ENCODE assay signal across 13 cellular contexts in the genomic region with DNA sequence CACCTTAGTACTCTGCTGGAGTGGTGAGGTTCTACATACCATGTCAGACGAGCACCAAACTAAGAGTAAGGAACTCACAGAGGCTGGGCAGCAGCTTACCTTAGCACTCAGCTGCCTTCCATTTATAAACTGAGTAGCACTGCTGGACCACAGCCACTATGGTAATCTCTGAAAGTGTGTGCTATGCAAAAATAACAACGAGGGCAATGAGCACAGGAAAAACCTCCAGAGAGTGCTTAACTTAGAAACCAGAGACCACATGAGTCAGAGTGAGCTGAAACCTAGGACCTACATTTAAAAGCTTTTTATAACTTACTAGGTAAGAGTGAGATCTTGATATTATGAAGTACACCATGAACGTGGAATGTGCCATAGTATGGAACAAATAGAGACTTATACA. TPM values are rescaled to one million over a fixed set of nuclear protein-coding genes. Genes with fewer than 3 reads are reported as not detected.
DNase-seq lines count a peak whose midpoint lies in the region; ATAC-seq and TF ChIP-seq lines count a peak whose summit lies in the region.
"Had no signal": no experiment of that assay in that cellular context is flagged by ENCODE, and none has a peak within 500 bp of the region (broad histone marks: within the 10 kb centered on the region; RNA-seq: fewer than 3 reads in every experiment).

No MANE protein-coding gene starts in this region.

- H3K4me3 ChIP-seq in MG63 = no peak overlapping the region
- no peak overlapping the region for H3K4me3 ChIP-seq in CD4-positive, alpha-beta memory T cell (ENCODE audit: low read length in 2 of 2)
- H3K4me3 ChIP-seq in colonic mucosa = no peak overlapping the region
- H3K4me3 ChIP-seq: HAP-1, tibial nerve had no signal

- ATAC-seq in GM18870 (IDR thresholded peaks at IDR 0.05; ENCODE audit: unreplicated experiment) = peak; percentile 98
- ATAC-seq in HG02588 (IDR thresholded peaks at IDR 0.05; ENCODE audit: unreplicated experiment) = peak; percentile 99

- H3K9me3 Mint-ChIP-seq in CD4-positive, alpha-beta memory T cell = no peaks in the 10 kb centered on the region
- H3K9me3 Mint-ChIP-seq: natural killer cell treated with Interleukin-12 subunit alpha and Interleukin-12 subunit beta and Interleukin-15 and Interleukin-18, amount 100 ng/mL, for 72 hours had no signal

- POLR2A ChIA-PET in CD4-positive, alpha-beta memory T cell (lab: Charles Lee; ENCODE audit: partially characterized antibody) = interaction anchor here (0.9 to 1.1 kb wide), 2 partner anchors 11 to 18 kb away, joined by 3 read pairs; no protein-coding TSS in a partner anchor

- no peaks in the 10 kb centered on the region for H3K27me3 Mint-ChIP-seq in CD4-positive, alpha-beta memory T cell
- H3K27me3 Mint-ChIP-seq: natural killer cell treated with Interleukin-12 subunit alpha and Interleukin-12 subunit beta and Interleukin-15 and Interleukin-18, amount 100 ng/mL, for 72 hours had no signal

- peak overlapping the region in 2 of 7 donors; percentile 2 to 21 for H3K27ac Mint-ChIP-seq in CD4-positive, alpha-beta memory T cell
- H3K27ac Mint-ChIP-seq: natural killer cell treated with Interleukin-12 subunit alpha and Interleukin-12 subunit beta and Interleukin-15 and Interleukin-18, amount 100 ng/mL, for 72 hours had no signal

- intact Hi-C loops in CD4-positive, alpha-beta memory T cell (cut with micrococcal nuclease) = no loop called here
- intact Hi-C loops in colonic mucosa (cut with DNase I) = no loop called here

- no peak overlapping the region for H3K27ac ChIP-seq in CD4-positive, alpha-beta memory T cell (ENCODE audit: low read depth, low read length)
- no peak overlapping the region for H3K27ac ChIP-seq in colonic mucosa
- H3K27ac ChIP-seq: tibial nerve had no signal

- DNase-seq in MG63 = peak; percentile 23
- peak; percentile 88 for DNase-seq in myocyte (ENCODE audit: low read depth)
- DNase-seq in DMS153 treated with DMSO at 0.1 percent for 48 hours (lab: John Stamatoyannopoulos, UW; ENCODE audit: unreplicated experiment) = no peak
- DNase-seq in CD4-positive, alpha-beta memory T cell = no peak
- DNase-seq in NCI-H2029 (lab: John Stamatoyannopoulos, UW) = no peak
- DNase-seq in colonic mucosa = no peak
- DNase-seq: SHP77 had no signal

- TF ChIP-seq CTCF in colonic mucosa (IDR thresholded peaks at IDR 0.05) = no peak

- CTCF ChIA-PET in CD4-positive, alpha-beta memory T cell (lab: Charles Lee; ENCODE audit: partially characterized antibody) = interaction anchor here (3.2 kb wide), 1 partner anchor 11 kb away, joined by 17 read pairs; no protein-coding TSS in a partner anchor

- H3K27me3 ChIP-seq in MG63 = no peaks in the 10 kb centered on the region
- no peaks in the 10 kb centered on the region for H3K27me3 ChIP-seq in CD4-positive, alpha-beta memory T cell (ENCODE audit: insufficient read depth, low read length)
- no peaks in the 10 kb centered on the region for H3K27me3 ChIP-seq in colonic mucosa
- H3K27me3 ChIP-seq: tibial nerve had no signal

- no peak overlapping the region for H3K9ac ChIP-seq in colonic mucosa (ENCODE audit: low read depth in 2 of 2, low read length in 2 of 2)

- peaks cover 27 to 71% of the 10 kb centered on the region in 2 donors for H3K36me3 Mint-ChIP-seq in CD4-positive, alpha-beta memory T cell
- H3K36me3 Mint-ChIP-seq: natural killer cell treated with Interleukin-12 subunit alpha and Interleukin-12 subunit beta and Interleukin-15 and Interleukin-18, amount 100 ng/mL, for 72 hours had no signal

- no peaks in the 10 kb centered on the region for H3K9me3 ChIP-seq in MG63
- H3K9me3 ChIP-seq in CD4-positive, alpha-beta memory T cell (ENCODE audit: control insufficient read depth in 1 of 2, low read length in 2 of 2) = no peaks in the 10 kb centered on the region
- no peaks in the 10 kb centered on the region for H3K9me3 ChIP-seq in colonic mucosa
- H3K9me3 ChIP-seq: HAP-1, tibial nerve had no signal

- H3K4me3 Mint-ChIP-seq in CD4-positive, alpha-beta memory T cell = no peak overlapping the region
- H3K4me3 Mint-ChIP-seq: natural killer cell treated with Interleukin-12 subunit alpha and Interleukin-12 subunit beta and Interleukin-15 and Interleukin-18, amount 100 ng/mL, for 72 hours had no signal

- H3K36me3 ChIP-seq in MG63 = peaks cover 18% of the 10 kb centered on the region
- H3K36me3 ChIP-seq in CD4-positive, alpha-beta memory T cell (ENCODE audit: insufficient read depth, low read length) = peaks cover 55% of the 10 kb centered on the region
- H3K36me3 ChIP-seq in colonic mucosa = no peaks in the 10 kb centered on the region

- no peaks in the 10 kb centered on the region for H3K4me1 Mint-ChIP-seq in CD4-positive, alpha-beta memory T cell

- no peaks in the 10 kb centered on the region for H3K4me1 ChIP-seq in CD4-positive, alpha-beta memory T cell (ENCODE audit: insufficient read depth, low read length)
- H3K4me1 ChIP-seq in colonic mucosa = no peaks in the 10 kb centered on the region
- H3K4me1 ChIP-seq: HAP-1 had no signal

RNA-seq across cellular contexts. Expression of a gene that starts 17.1 kb away (rescaled TPM):
- total RNA-seq in MG63 (2014; rRNA removed; shearing (Covaris generic); ENCODE audit: low replicate concordance) = 360 and 394 TPM in 2 replicates
- total RNA-seq in myocyte = 434 and 480 TPM in 2 replicates
- polyA plus RNA-seq in myocyte (2012) = 618 TPM
- total RNA-seq in CD4-positive, alpha-beta memory T cell = 100 to 1,000 TPM in 1 of 2 experiments, 10 to 100 TPM in 1; 95.8 to 100 TPM
- 10 to 100 TPM; 68.3 to 76.1 TPM for polyA plus RNA-seq in CD4-positive, alpha-beta memory T cell
- total RNA-seq in colonic mucosa = 100 to 1,000 TPM; 268 to 399 TPM

RNA-seq across cellular contexts. Expression of a gene that starts 21.0 kb away (rescaled TPM):
- 41.7 and 48.8 TPM in 2 replicates for total RNA-seq in MG63 (2014; rRNA removed; shearing (Covaris generic); ENCODE audit: low replicate concordance)
- total RNA-seq in myocyte (29.1 and 35.6 TPM in 2 replicates), colonic mucosa (10 to 100 TPM; 30.0 to 36.9 TPM)
- 14.5 TPM for polyA plus RNA-seq in myocyte (2012)
- total RNA-seq in CD4-positive, alpha-beta memory T cell = 10 to 100 TPM; 55.1 to 55.6 TPM
- 10 to 100 TPM; 40.9 to 45.0 TPM for polyA plus RNA-seq in CD4-positive, alpha-beta memory T cell

RNA-seq across cellular contexts. Expression of a gene that starts 52.7 kb away (rescaled TPM):
- not detected in 2 replicates for total RNA-seq in MG63 (2014; rRNA removed; shearing (Covaris generic); ENCODE audit: low replicate concordance)
- total RNA-seq in myocyte = not detected in 2 replicates
- polyA plus RNA-seq in myocyte (2012) = 0.11 TPM
- under 1 TPM in 1 of 2 experiments, not detected in 1; 0.49 TPM for total RNA-seq in CD4-positive, alpha-beta memory T cell
- polyA plus RNA-seq in CD4-positive, alpha-beta memory T cell = not detected
- total RNA-seq in colonic mucosa = not detected
- total RNA-seq: cerebellum; natural killer cell treated with Interleukin-12 subunit alpha and Interleukin-12 subunit beta and Interleukin-15 and Interleukin-18, amount 100 ng/mL, for 72 hours; tibial nerve had no signal

Comparison
In these comparisons a context has a peak if more than half of its experiments do, and no peak if none do; other contexts are left out.
1. DNase-seq: peak in MG63 (single experiment) and myocyte (single experiment); none in DMS153 treated with DMSO at 0.1 percent for 48 hours (single experiment), CD4-positive, alpha-beta memory T cell (0 of 5), NCI-H2029 (single experiment) and colonic mucosa (single experiment).